32 cellular contexts compared by ENCODE assay signal in genomic region chr20:61702246-61702645, GRCh38.
"Had no signal": no experiment of that assay in that cellular context is flagged by ENCODE, and none has a peak within 500 bp of the region (broad histone marks: within the 10 kb centered on the region; RNA-seq: fewer than 3 reads in every experiment).

No MANE protein-coding gene starts in this region.

- H3K4me3 Mint-ChIP-seq: naive thymus-derived CD8-positive, alpha-beta T cell; natural killer cell treated with Interleukin-12 subunit alpha and Interleukin-12 subunit beta and Interleukin-15 and Interleukin-18, amount 100 ng/mL, for 72 hours; nephron progenitor cell; neural crest cell; stimulated activated memory B cell treated with anti-CD40 and anti-IgM and Interleukin-4, amounts not matched to agents 10 μg/mL and 1 μg/mL and 100 μg/mL, for 72 hours; stimulated activated naive CD8-positive, alpha-beta T cell treated with anti-CD3 and anti-CD28 coated beads, Interleukin-15, amount 100 ng/mL, for 72 hours; type B pancreatic cell had no signal

- H3K79me2 ChIP-seq: parathyroid adenoma had no signal

- H3K9me3 ChIP-seq: neutrophil, ovary, psoas muscle, suprapubic skin, testis, transverse colon, upper lobe of right lung, uterus had no signal

- H3K4me1 ChIP-seq: parathyroid adenoma, psoas muscle, suprapubic skin, testis, tibial artery, transverse colon, upper lobe of right lung, uterus had no signal

- H3K27me3 Mint-ChIP-seq: naive thymus-derived CD8-positive, alpha-beta T cell; natural killer cell treated with Interleukin-12 subunit alpha and Interleukin-12 subunit beta and Interleukin-15 and Interleukin-18, amount 100 ng/mL, for 72 hours; stimulated activated memory B cell treated with anti-CD40 and anti-IgM and Interleukin-4, amounts not matched to agents 10 μg/mL and 1 μg/mL and 100 μg/mL, for 72 hours; stimulated activated naive CD8-positive, alpha-beta T cell treated with anti-CD3 and anti-CD28 coated beads, Interleukin-15, amount 100 ng/mL, for 72 hours; type B pancreatic cell had no signal

- H3K36me3 ChIP-seq: neutrophil, ovary, spleen, suprapubic skin, tibial artery, transverse colon, upper lobe of right lung, uterus had no signal

- H3K27ac ChIP-seq: neutrophil, ovary, parathyroid adenoma, psoas muscle, skin epidermis, spleen, suprapubic skin, testis, tibial artery, transverse colon, upper lobe of right lung, uterus had no signal

- H3K4me1 Mint-ChIP-seq: naive thymus-derived CD8-positive, alpha-beta T cell; stimulated activated memory B cell treated with anti-CD40 and anti-IgM and Interleukin-4, amounts not matched to agents 10 μg/mL and 1 μg/mL and 100 μg/mL, for 72 hours; stimulated activated naive CD8-positive, alpha-beta T cell treated with anti-CD3 and anti-CD28 coated beads, Interleukin-15, amount 100 ng/mL, for 72 hours had no signal

- DNase-seq: naive thymus-derived CD8-positive, alpha-beta T cell; nephron progenitor cell; nucleus accumbens; ovary; spleen; stimulated activated CD4-positive, alpha-beta T cell treated with anti-CD3 and anti-CD28 coated beads, Interleukin-12 subunit alpha, Interleukin-12 subunit beta, amount 100 ng/mL, for 4 hours; stimulated activated CD4-positive, alpha-beta T cell treated with anti-CD3 and anti-CD28 coated beads, Interleukin-1b, Interleukin-23, amount 100 ng/mL, for 48 hours; stimulated activated CD4-positive, alpha-beta T cell treated with anti-CD3 and anti-CD28 coated beads, Interleukin-4, amount 100 ng/mL, for 1 hour; stimulated activated CD4-positive, alpha-beta T cell treated with anti-CD3 and anti-CD28 coated beads, Interleukin-4, amount 100 ng/mL, for 4 hours; stimulated activated CD8-positive, alpha-beta memory T cell treated with anti-CD3 and anti-CD28 coated beads, Interleukin-4, amount 100 ng/mL, for 48 hours; stimulated activated naive CD4-positive, alpha-beta T cell; stimulated activated naive CD8-positive, alpha-beta T cell treated with anti-CD3 and anti-CD28 coated beads, Interleukin-15, amount 100 ng/mL, for 72 hours; stimulated activated naive CD8-positive, alpha-beta T cell treated with anti-CD3 and anti-CD28 coated beads, Interleukin-15, Interleukin-2, amounts not matched to agents 100 U/mL and 50 U/mL, for 24 hours; substantia nigra; testis; tibial artery; transverse colon; upper lobe of right lung; uterus had no signal

- H3K9me3 Mint-ChIP-seq: natural killer cell treated with Interleukin-12 subunit alpha and Interleukin-12 subunit beta and Interleukin-15 and Interleukin-18, amount 100 ng/mL, for 72 hours; nephron progenitor cell; neural crest cell; stimulated activated memory B cell treated with anti-CD40 and anti-IgM and Interleukin-4, amounts not matched to agents 10 μg/mL and 1 μg/mL and 100 μg/mL, for 72 hours; type B pancreatic cell had no signal

- H3K4me3 ChIP-seq: ovary, psoas muscle, skin epidermis, smooth muscle cell, spleen, suprapubic skin, testis, tibial artery, transverse colon, upper lobe of right lung, uterus had no signal

- H3K27ac Mint-ChIP-seq: naive thymus-derived CD8-positive, alpha-beta T cell; natural killer cell treated with Interleukin-12 subunit alpha and Interleukin-12 subunit beta and Interleukin-15 and Interleukin-18, amount 100 ng/mL, for 72 hours; nephron progenitor cell; progenitor cell of endocrine pancreas; stimulated activated memory B cell treated with anti-CD40 and anti-IgM and Interleukin-4, amounts not matched to agents 10 μg/mL and 1 μg/mL and 100 μg/mL, for 72 hours; stimulated activated naive CD8-positive, alpha-beta T cell treated with anti-CD3 and anti-CD28 coated beads, Interleukin-15, amount 100 ng/mL, for 72 hours; type B pancreatic cell had no signal

- H3K36me3 Mint-ChIP-seq: natural killer cell treated with Interleukin-12 subunit alpha and Interleukin-12 subunit beta and Interleukin-15 and Interleukin-18, amount 100 ng/mL, for 72 hours; stimulated activated memory B cell treated with anti-CD40 and anti-IgM and Interleukin-4, amounts not matched to agents 10 μg/mL and 1 μg/mL and 100 μg/mL, for 72 hours; type B pancreatic cell had no signal

- ATAC-seq: naive thymus-derived CD8-positive, alpha-beta T cell; natural killer cell treated with Interleukin-12 subunit alpha and Interleukin-12 subunit beta and Interleukin-15 and Interleukin-18, amount 100 ng/mL, for 72 hours; psoas muscle; right cardiac atrium; sciatic nerve; stimulated activated memory B cell treated with anti-CD40 and anti-IgM and Interleukin-4, amounts not matched to agents 10 μg/mL and 1 μg/mL and 100 μg/mL, for 72 hours; stimulated activated naive CD8-positive, alpha-beta T cell treated with anti-CD3 and anti-CD28 coated beads, Interleukin-15, amount 100 ng/mL, for 72 hours; stimulated activated naive CD8-positive, alpha-beta T cell treated with anti-CD3 and anti-CD28 coated beads, Interleukin-15, Interleukin-2, amounts not matched to agents 100 U/mL and 50 U/mL, for 24 hours; upper lobe of right lung had no signal

- H3K4me2 ChIP-seq: smooth muscle cell had no signal

- H3K27me3 ChIP-seq: neutrophil, ovary, spleen, testis, transverse colon, upper lobe of right lung, uterus had no signal

- H2AFZ ChIP-seq: parathyroid adenoma had no signal
